8 cellular contexts compared by ENCODE assay signal in genomic region chr19:54190503-54190941, GRCh38. TPM values are rescaled to one million over a fixed set of nuclear protein-coding genes. Genes with fewer than 3 reads are reported as not detected.
DNase-seq lines count a peak whose midpoint lies in the region; ATAC-seq and TF ChIP-seq lines count a peak whose summit lies in the region.

No MANE protein-coding gene starts in this region.

- peak overlapping the region; percentile 98 for H3K27ac ChIP-seq in substantia nigra (ENCODE audit: low read depth, low read length, poor library complexity, severe bottlenecking)

- H3K9me3 Mint-ChIP-seq in activated naive CD4-positive, alpha-beta T cell treated with anti-CD3 and anti-CD28 coated beads, Interleukin-2, amount 50 U/mL, for 72 hours, result no peaks in the 10 kb centered on the region

- peak overlapping the region; percentile 95 to 100 for H3K27ac Mint-ChIP-seq in activated naive CD4-positive, alpha-beta T cell treated with anti-CD3 and anti-CD28 coated beads, Interleukin-2, amount 50 U/mL, for 72 hours

- peaks cover 11 to 18% of the 10 kb centered on the region in 2 donors for H3K36me3 Mint-ChIP-seq in activated naive CD4-positive, alpha-beta T cell treated with anti-CD3 and anti-CD28 coated beads, Interleukin-2, amount 50 U/mL, for 72 hours

- peak; percentile 46 for ATAC-seq in HG02642 (IDR thresholded peaks at IDR 0.05; ENCODE audit: poor library complexity, unreplicated experiment)
- ATAC-seq in SK-N-SH treated with all-trans-retinoic acid at 6 μM for 48 hours, result peak; percentile 79
- peak; percentile 65 to 70 for ATAC-seq in activated naive CD4-positive, alpha-beta T cell treated with anti-CD3 and anti-CD28 coated beads, Interleukin-2, amount 50 U/mL, for 72 hours

- DNase-seq in GM04503 (ENCODE audit: low read depth) (peak; percentile 96), NCI-H1092 treated with DMSO at 0.1 percent for 48 hours (lab: John Stamatoyannopoulos, UW) (peak; percentile 97), germinal center (ENCODE audit: low spot score) (peak; percentile 88), non-pigmented ciliary epithelial cell (ENCODE audit: low read depth) (peak; percentile 98), substantia nigra (lab: John Stamatoyannopoulos, UW) (peak; percentile 97 to 100 (median 99))
- DNase-seq in activated naive CD4-positive, alpha-beta T cell treated with anti-CD3 and anti-CD28 coated beads, Interleukin-2, amount 50 U/mL, for 72 hours (ENCODE audit: low spot score in 2 of 2), result peak; percentile 99 to 100

TF ChIP-seq in SK-N-SH treated with all-trans-retinoic acid at 6 μM for 48 hours, 23 proteins besides CTCF, POLR2A, EP300 and RAD21:
- TF ChIP-seq TCF4 (CRISPR knock-in tag; IDR thresholded peaks at IDR 0.05; ENCODE audit: borderline replicate concordance) (no peak), CSRNP3 (CRISPR knock-in tag; IDR thresholded peaks at IDR 0.05) (no peak), ISL1 (CRISPR knock-in tag; IDR thresholded peaks at IDR 0.05) (no peak), ZC3H10 (CRISPR knock-in tag; IDR thresholded peaks at IDR 0.05) (no peak), PATZ1 (CRISPR knock-in tag; IDR thresholded peaks at IDR 0.05; ENCODE audit: borderline replicate concordance) (no peak), ZNF70 (CRISPR knock-in tag; IDR thresholded peaks at IDR 0.05) (no peak)

RNA-seq across cellular contexts. Expression of gene TSEN34, which starts 0.6 kb away (rescaled TPM):
- 10 to 100 TPM; 10.2 to 15.8 TPM for total RNA-seq in activated naive CD4-positive, alpha-beta T cell treated with anti-CD3 and anti-CD28 coated beads, Interleukin-2, amount 50 U/mL, for 72 hours

RNA-seq across cellular contexts. Expression of gene MBOAT7, which starts 1.1 kb away (rescaled TPM):
- total RNA-seq in activated naive CD4-positive, alpha-beta T cell treated with anti-CD3 and anti-CD28 coated beads, Interleukin-2, amount 50 U/mL, for 72 hours, result 10 to 100 TPM; 56.8 to 97.2 TPM

RNA-seq across cellular contexts. Expression of gene RPS9, which starts 10.1 kb away (rescaled TPM):
- total RNA-seq in activated naive CD4-positive, alpha-beta T cell treated with anti-CD3 and anti-CD28 coated beads, Interleukin-2, amount 50 U/mL, for 72 hours, result 1,000 to 10,000 TPM; 1,448 to 1,707 TPM

RNA-seq across cellular contexts. Expression of gene TMC4, which starts 17.6 kb away (rescaled TPM):
- total RNA-seq in activated naive CD4-positive, alpha-beta T cell treated with anti-CD3 and anti-CD28 coated beads, Interleukin-2, amount 50 U/mL, for 72 hours, result not detected

RNA-seq across cellular contexts. Expression of gene LENG1, which starts 31.0 kb away (rescaled TPM):
- total RNA-seq in activated naive CD4-positive, alpha-beta T cell treated with anti-CD3 and anti-CD28 coated beads, Interleukin-2, amount 50 U/mL, for 72 hours, result 1 to 10 TPM; 3.5 to 6.1 TPM

Comparison
In these comparisons a context has a peak if more than half of its experiments do, and no peak if none do; other contexts are left out.
1. Peak in every context shown above with its lines: DNase-seq, ATAC-seq and H3K27ac ChIP-seq.